ENCODE assay signal across 38 cellular contexts in genomic region chr10:76317078-76317477, GRCh38.
"Had no signal": no experiment of that assay in that cellular context is flagged by ENCODE, and none has a peak within 500 bp of the region (broad histone marks: within the 10 kb centered on the region; RNA-seq: fewer than 3 reads in every experiment).

No MANE protein-coding gene starts in this region.

- H3K27ac Mint-ChIP-seq: activated naive CD4-positive, alpha-beta T cell treated with anti-CD3 and anti-CD28 coated beads for 36 hours; activated naive CD4-positive, alpha-beta T cell treated with anti-CD3 and anti-CD28 coated beads, Interleukin-2, amount 10 ng/mL, durations not matched to agents 7 days and 5 days; activated naive CD4-positive, alpha-beta T cell treated with anti-CD3 and anti-CD28 coated beads, Interleukin-2, amount 50 U/mL, for 24 hours; activated naive CD4-positive, alpha-beta T cell treated with anti-CD3 and anti-CD28 coated beads, Interleukin-2, amount 50 U/mL, for 72 hours; activated naive CD8-positive, alpha-beta T cell; activated naive CD8-positive, alpha-beta T cell treated with anti-CD3 and anti-CD28 coated beads for 36 hours; activated naive CD8-positive, alpha-beta T cell treated with anti-CD3 and anti-CD28 coated beads, Interleukin-2, amount 10 ng/mL, durations not matched to agents 7 days and 5 days; activated naive CD8-positive, alpha-beta T cell treated with anti-CD3 and anti-CD28 coated beads, Interleukin-2, amount 50 U/mL, for 24 hours; activated T-cell treated with anti-CD3 and anti-CD28 coated beads, Interleukin-2, amount 50 U/mL, for 24 hours; activated T-cell treated with anti-CD3 and anti-CD28 coated beads, Interleukin-2, amount 50 U/mL, for 72 hours; activated T-helper 1 cell treated with anti-CD3 and anti-CD28 coated beads, Interleukin-12 subunit alpha, Interleukin-12 subunit beta, Interleukin-2, Interleukin-4 antibody, amounts not matched to agents 30 ng/mL and 10 ng/mL and 1 ng/mL, durations not matched to agents 14 hours and 24 hours and 36 hours; activated T-helper 17 cell treated with anti-CD3 and anti-CD28 coated beads, Interleukin-2, amount 50 U/mL, for 72 hours; activated T-helper 2 cell treated with anti-CD3 and anti-CD28 coated beads, Interferon-gamma antibody, Interleukin-2, Interleukin-4, amounts not matched to agents 10 μg/mL and 5 μg/mL and 100 μg/mL, durations not matched to agents 14 hours and 24 hours and 36 hours; brain had no signal

- H3K36me3 ChIP-seq: adrenal gland, ascending aorta, brain microvascular endothelial cell, breast epithelium, cardiac muscle cell had no signal

- H3K4me3 Mint-ChIP-seq: activated naive CD4-positive, alpha-beta T cell treated with anti-CD3 and anti-CD28 coated beads for 36 hours; activated naive CD4-positive, alpha-beta T cell treated with anti-CD3 and anti-CD28 coated beads, Interleukin-2, amount 10 ng/mL, durations not matched to agents 7 days and 5 days; activated naive CD4-positive, alpha-beta T cell treated with anti-CD3 and anti-CD28 coated beads, Interleukin-2, amount 50 U/mL, for 24 hours; activated naive CD8-positive, alpha-beta T cell; activated naive CD8-positive, alpha-beta T cell treated with anti-CD3 and anti-CD28 coated beads for 36 hours; activated naive CD8-positive, alpha-beta T cell treated with anti-CD3 and anti-CD28 coated beads, Interleukin-2, amount 10 ng/mL, durations not matched to agents 7 days and 5 days; activated naive CD8-positive, alpha-beta T cell treated with anti-CD3 and anti-CD28 coated beads, Interleukin-2, amount 50 U/mL, for 24 hours; activated T-cell treated with anti-CD3 and anti-CD28 coated beads, Interleukin-2, amount 50 U/mL, for 24 hours; activated T-cell treated with anti-CD3 and anti-CD28 coated beads, Interleukin-2, amount 50 U/mL, for 4 hours; activated T-cell treated with anti-CD3 and anti-CD28 coated beads, Interleukin-2, amount 50 U/mL, for 72 hours; activated T-helper 1 cell treated with anti-CD3 and anti-CD28 coated beads, Interleukin-12 subunit alpha, Interleukin-12 subunit beta, Interleukin-2, Interleukin-4 antibody, amounts not matched to agents 30 ng/mL and 10 ng/mL and 1 ng/mL, durations not matched to agents 14 hours and 24 hours and 36 hours; activated T-helper 17 cell treated with anti-CD3 and anti-CD28 coated beads, Interleukin-2, amount 50 U/mL, for 72 hours; brain; central memory CD8-positive, alpha-beta T cell had no signal

- H3K4me1 ChIP-seq: body of pancreas, breast epithelium had no signal

- H3K27me3 ChIP-seq: adrenal gland, ascending aorta, body of pancreas, brain microvascular endothelial cell, breast epithelium, cardiac muscle cell had no signal

- DNase-seq: activated effector memory CD4-positive, alpha-beta T cell treated with anti-CD3 and anti-CD28 coated beads, Interleukin-2, amount 50 U/mL, for 16 hours; activated effector memory CD4-positive, alpha-beta T cell treated with Interleukin-2 at 50 U/mL for 16 hours; activated gamma-delta T cell; activated gamma-delta T cell treated with Interleukin-2 at 50 U/mL for 16 hours; activated naive CD4-positive, alpha-beta T cell; activated naive CD4-positive, alpha-beta T cell treated with anti-CD3 and anti-CD28 coated beads for 36 hours; activated naive CD4-positive, alpha-beta T cell treated with anti-CD3 and anti-CD28 coated beads, Interleukin-2, amount 10 ng/mL, durations not matched to agents 7 days and 5 days; activated naive CD4-positive, alpha-beta T cell treated with anti-CD3 and anti-CD28 coated beads, Interleukin-2, amount 50 U/mL, for 16 hours; activated naive CD4-positive, alpha-beta T cell treated with Interleukin-2 at 50 U/mL for 16 hours; activated naive CD8-positive, alpha-beta T cell treated with anti-CD3 and anti-CD28 coated beads for 36 hours; activated naive CD8-positive, alpha-beta T cell treated with anti-CD3 and anti-CD28 coated beads, Interleukin-2, amount 10 ng/mL, durations not matched to agents 7 days and 5 days; activated naive CD8-positive, alpha-beta T cell treated with anti-CD3 and anti-CD28 coated beads, Interleukin-2, amount 50 U/mL, for 24 hours; activated T-cell treated with anti-CD3 and anti-CD28 coated beads, Interleukin-2, amount 50 U/mL, for 1 hour; activated T-cell treated with anti-CD3 and anti-CD28 coated beads, Interleukin-2, amount 50 U/mL, for 24 hours; activated T-cell treated with anti-CD3 and anti-CD28 coated beads, Interleukin-2, amount 50 U/mL, for 4 hours; activated T-cell treated with anti-CD3 and anti-CD28 coated beads, Interleukin-2, amount 50 U/mL, for 48 hours; activated T-cell treated with anti-CD3 and anti-CD28 coated beads, Interleukin-2, amount 50 U/mL, for 72 hours; adrenal gland; amniotic stem cell; amygdala; anterior cingulate cortex; aorta; body of pancreas; brain microvascular endothelial cell; caudate nucleus; central memory CD4-positive, alpha-beta T cell; cerebellar nuclear complex had no signal

- H3K9me3 Mint-ChIP-seq: activated naive CD4-positive, alpha-beta T cell treated with anti-CD3 and anti-CD28 coated beads, Interleukin-2, amount 50 U/mL, for 72 hours; activated naive CD8-positive, alpha-beta T cell treated with anti-CD3 and anti-CD28 coated beads for 36 hours; activated naive CD8-positive, alpha-beta T cell treated with anti-CD3 and anti-CD28 coated beads, Interleukin-2, amount 10 ng/mL, durations not matched to agents 7 days and 5 days; activated T-cell treated with anti-CD3 and anti-CD28 coated beads, Interleukin-2, amount 50 U/mL, for 24 hours; activated T-cell treated with anti-CD3 and anti-CD28 coated beads, Interleukin-2, amount 50 U/mL, for 4 hours; activated T-cell treated with anti-CD3 and anti-CD28 coated beads, Interleukin-2, amount 50 U/mL, for 72 hours; activated T-helper 1 cell treated with anti-CD3 and anti-CD28 coated beads, Interleukin-12 subunit alpha, Interleukin-12 subunit beta, Interleukin-2, Interleukin-4 antibody, amounts not matched to agents 30 ng/mL and 10 ng/mL and 1 ng/mL, durations not matched to agents 14 hours and 24 hours and 36 hours; activated T-helper 2 cell treated with anti-CD3 and anti-CD28 coated beads, Interferon-gamma antibody, Interleukin-2, Interleukin-4, amounts not matched to agents 10 μg/mL and 5 μg/mL and 100 μg/mL, durations not matched to agents 14 hours and 24 hours and 36 hours had no signal

- H3K4me1 Mint-ChIP-seq: activated naive CD4-positive, alpha-beta T cell treated with anti-CD3 and anti-CD28 coated beads, Interleukin-2, amount 10 ng/mL, durations not matched to agents 7 days and 5 days; activated naive CD4-positive, alpha-beta T cell treated with anti-CD3 and anti-CD28 coated beads, Interleukin-2, amount 50 U/mL, for 24 hours; activated naive CD8-positive, alpha-beta T cell treated with anti-CD3 and anti-CD28 coated beads for 36 hours; activated naive CD8-positive, alpha-beta T cell treated with anti-CD3 and anti-CD28 coated beads, Interleukin-2, amount 10 ng/mL, durations not matched to agents 7 days and 5 days; activated naive CD8-positive, alpha-beta T cell treated with anti-CD3 and anti-CD28 coated beads, Interleukin-2, amount 50 U/mL, for 24 hours; activated T-helper 17 cell treated with anti-CD3 and anti-CD28 coated beads, Interleukin-2, amount 50 U/mL, for 72 hours; brain; central memory CD8-positive, alpha-beta T cell had no signal

- H3K4me3 ChIP-seq: adrenal gland, ascending aorta, body of pancreas, breast epithelium, cardiac muscle cell had no signal

- ATAC-seq: activated naive CD4-positive, alpha-beta T cell treated with anti-CD3 and anti-CD28 coated beads, Interleukin-2, amount 50 U/mL, for 72 hours; activated naive CD8-positive, alpha-beta T cell treated with anti-CD3 and anti-CD28 coated beads, Interleukin-2, amount 50 U/mL, for 24 hours; activated T-cell treated with anti-CD3 and anti-CD28 coated beads, Interleukin-2, amount 50 U/mL, for 4 hours; activated T-cell treated with anti-CD3 and anti-CD28 coated beads, Interleukin-2, amount 50 U/mL, for 72 hours; activated T-helper 17 cell treated with anti-CD3 and anti-CD28 coated beads, Interleukin-2, amount 50 U/mL, for 72 hours; body of pancreas had no signal

- H3K36me3 Mint-ChIP-seq: activated naive CD4-positive, alpha-beta T cell treated with anti-CD3 and anti-CD28 coated beads, Interleukin-2, amount 10 ng/mL, durations not matched to agents 7 days and 5 days; activated naive CD4-positive, alpha-beta T cell treated with anti-CD3 and anti-CD28 coated beads, Interleukin-2, amount 50 U/mL, for 24 hours; activated naive CD8-positive, alpha-beta T cell; activated naive CD8-positive, alpha-beta T cell treated with anti-CD3 and anti-CD28 coated beads for 36 hours; activated naive CD8-positive, alpha-beta T cell treated with anti-CD3 and anti-CD28 coated beads, Interleukin-2, amount 10 ng/mL, durations not matched to agents 7 days and 5 days; brain had no signal

- H3K27me3 Mint-ChIP-seq: activated naive CD4-positive, alpha-beta T cell treated with anti-CD3 and anti-CD28 coated beads, Interleukin-2, amount 10 ng/mL, durations not matched to agents 7 days and 5 days; activated naive CD4-positive, alpha-beta T cell treated with anti-CD3 and anti-CD28 coated beads, Interleukin-2, amount 50 U/mL, for 24 hours; activated naive CD8-positive, alpha-beta T cell; activated naive CD8-positive, alpha-beta T cell treated with anti-CD3 and anti-CD28 coated beads, Interleukin-2, amount 10 ng/mL, durations not matched to agents 7 days and 5 days; activated naive CD8-positive, alpha-beta T cell treated with anti-CD3 and anti-CD28 coated beads, Interleukin-2, amount 50 U/mL, for 24 hours; activated T-cell treated with anti-CD3 and anti-CD28 coated beads, Interleukin-2, amount 50 U/mL, for 24 hours; activated T-helper 17 cell treated with anti-CD3 and anti-CD28 coated beads, Interleukin-2, amount 50 U/mL, for 72 hours; central memory CD8-positive, alpha-beta T cell had no signal

- H3K9me3 ChIP-seq: adrenal gland, ascending aorta, body of pancreas had no signal

- H3K27ac ChIP-seq: adrenal gland, body of pancreas, brain microvascular endothelial cell, breast epithelium, cardiac muscle cell had no signal
